Comparison of ENCODE assay signal across 1 cellular context in genomic region chr2:39150102-39150562, GRCh38.
TF ChIP-seq lines count a peak whose summit lies in the region.

No MANE protein-coding gene starts in this region.

TF ChIP-seq in K562, 482 proteins besides CTCF, POLR2A, EP300 and RAD21 (continued from another document and continues in another):
- TF ChIP-seq SREBF1 (IDR thresholded peaks at IDR 0.05; ENCODE audit: borderline replicate concordance, low read depth, low read length), result no peak
- TF ChIP-seq PCBP1 (IDR thresholded peaks at IDR 0.05; ENCODE audit: low read depth, low read length, poor library complexity, severe bottlenecking), result no peak
- peak; percentile 99 for TF ChIP-seq SMAD4 (CRISPR knock-in tag; conservative IDR thresholded peaks at IDR 0.05)
- TF ChIP-seq XRCC3 (IDR thresholded peaks at IDR 0.05), result no peak
- peak; percentile 96 for TF ChIP-seq BCL6 (CRISPR knock-in tag; IDR thresholded peaks at IDR 0.05)
- no peak for TF ChIP-seq ZBTB7A (IDR thresholded peaks at IDR 0.05; ENCODE audit: borderline replicate concordance, control insufficient read depth, low read depth, low read length)
- peak; percentile 97 for TF ChIP-seq ZNF197 (CRISPR knock-in tag; IDR thresholded peaks at IDR 0.05; ENCODE audit: low read depth)
- TF ChIP-seq RBM39 (optimal IDR thresholded peaks at IDR 0.05; ENCODE audit: low read depth, low read length), result no peak
- no peak for TF ChIP-seq HMGN3 (IDR thresholded peaks at IDR 0.05; ENCODE audit: borderline replicate concordance, extremely low read depth, insufficient read length, low read depth, low read length)
- TF ChIP-seq ZC3H4 (CRISPR knock-in tag; IDR thresholded peaks at IDR 0.05; ENCODE audit: borderline replicate concordance), result no peak
- peak; percentile 65; the same call in 1 of the 2 replicates for TF ChIP-seq ZNF324 (CRISPR knock-in tag; IDR thresholded peaks at IDR 0.05)
- peak; percentile 95 for TF ChIP-seq HIVEP1 (CRISPR knock-in tag; IDR thresholded peaks at IDR 0.05)
- TF ChIP-seq E2F5 (CRISPR knock-in tag; IDR thresholded peaks at IDR 0.05), result no peak
- TF ChIP-seq HDAC3 (IDR thresholded peaks at IDR 0.05; ENCODE audit: borderline replicate concordance, partially characterized antibody), result no peak
- peak; percentile 91 for TF ChIP-seq ZKSCAN8 (CRISPR knock-in tag; IDR thresholded peaks at IDR 0.05)
- TF ChIP-seq ZNF282 (CRISPR knock-in tag; IDR thresholded peaks at IDR 0.05), result no peak
- no peak for TF ChIP-seq HMBOX1 (IDR thresholded peaks at IDR 0.05)
- TF ChIP-seq ZNF146 (CRISPR knock-in tag; IDR thresholded peaks at IDR 0.05; ENCODE audit: unreplicated experiment), result no peak
- TF ChIP-seq CREBBP (IDR thresholded peaks at IDR 0.05; ENCODE audit: low read depth, low read length), result no peak
- no peak for TF ChIP-seq STAT5B (CRISPR knock-in tag; IDR thresholded peaks at IDR 0.05)
- no peak for TF ChIP-seq TAF15 (IDR thresholded peaks at IDR 0.05; ENCODE audit: low read depth, low read length)
- peak; percentile 11 for TF ChIP-seq MXD1 (CRISPR knock-in tag; IDR thresholded peaks at IDR 0.05; ENCODE audit: borderline replicate concordance, poor library complexity, severe bottlenecking)
- TF ChIP-seq NELFE (IDR thresholded peaks at IDR 0.05; ENCODE audit: insufficient read depth, insufficient read length), result no peak
- no peak for TF ChIP-seq ATF2 (CRISPR knock-in tag; IDR thresholded peaks at IDR 0.05)
- TF ChIP-seq ATF1 (CRISPR knock-in tag; IDR thresholded peaks at IDR 0.05), result no peak
- TF ChIP-seq ATF1 (tag; IDR thresholded peaks at IDR 0.05), result peak; percentile 73
- peak; percentile 38; the same call in 1 of the 2 replicates for TF ChIP-seq MYC (IDR thresholded peaks at IDR 0.05; ENCODE audit: low read depth, low read length)
- TF ChIP-seq MYC (CRISPR knock-in tag; IDR thresholded peaks at IDR 0.05; ENCODE audit: borderline replicate concordance, low read depth), result peak; percentile 81; the same call in 1 of the 2 replicates
- peak; percentile 87 for TF ChIP-seq ZNF398 (CRISPR knock-in tag; IDR thresholded peaks at IDR 0.05)
- TF ChIP-seq BRCA1 (IDR thresholded peaks at IDR 0.05), result no peak
- TF ChIP-seq BRCA1 (CRISPR knock-in tag; IDR thresholded peaks at IDR 0.05), result no peak
- peak; percentile 99 for TF ChIP-seq ZNF395 (CRISPR knock-in tag; IDR thresholded peaks at IDR 0.05)
- no peak for TF ChIP-seq TFAM (CRISPR knock-in tag; conservative IDR thresholded peaks at IDR 0.05)
- TF ChIP-seq NFXL1 (CRISPR knock-in tag; IDR thresholded peaks at IDR 0.05), result peak; percentile 96
- no peak for TF ChIP-seq NRF1 (conservative IDR thresholded peaks at IDR 0.05 in 1 of 2, IDR thresholded peaks at IDR 0.05 in 1 of 2)
- no peak for TF ChIP-seq PTBP1 (IDR thresholded peaks at IDR 0.05; ENCODE audit: low read depth, low read length)
- no peak for TF ChIP-seq ESRRA (IDR thresholded peaks at IDR 0.05; ENCODE audit: borderline replicate concordance, low read depth)
- peak; percentile 75; the same call in 1 of the 2 replicates for TF ChIP-seq MTF1 (CRISPR knock-in tag; IDR thresholded peaks at IDR 0.05; ENCODE audit: borderline replicate concordance)
- TF ChIP-seq ZBTB34 (CRISPR knock-in tag; IDR thresholded peaks at IDR 0.05), result peak; percentile 88; the same call in 1 of the 2 replicates
- TF ChIP-seq RREB1 (CRISPR knock-in tag; IDR thresholded peaks at IDR 0.05), result peak; percentile 99
- TF ChIP-seq FOXJ2 (tag; IDR thresholded peaks at IDR 0.05), result no peak
- TF ChIP-seq ZNF253 (CRISPR knock-in tag; conservative IDR thresholded peaks at IDR 0.05), result no peak
- no peak for TF ChIP-seq MCM5 (IDR thresholded peaks at IDR 0.05; ENCODE audit: low read depth)
- TF ChIP-seq PHF8 (IDR thresholded peaks at IDR 0.05; ENCODE audit: borderline replicate concordance, low read length), result no peak
- TF ChIP-seq ELK3 (CRISPR knock-in tag; IDR thresholded peaks at IDR 0.05), result peak; percentile 88; the same call in 1 of the 2 replicates
- TF ChIP-seq MYNN (IDR thresholded peaks at IDR 0.05), result no peak
- no peak for TF ChIP-seq MYNN (CRISPR knock-in tag; IDR thresholded peaks at IDR 0.05)
- TF ChIP-seq NFE2 (IDR thresholded peaks at IDR 0.05; ENCODE audit: low read depth), result no peak
- TF ChIP-seq CBX1 (IDR thresholded peaks at IDR 0.05; ENCODE audit: low read depth), result no peak
- peak; percentile 84 for TF ChIP-seq HINFP (tag; conservative IDR thresholded peaks at IDR 0.05; ENCODE audit: low read depth)
- TF ChIP-seq HNRNPLL (IDR thresholded peaks at IDR 0.05; ENCODE audit: low read depth, low read length, poor library complexity, severe bottlenecking), result no peak
- TF ChIP-seq LEF1 (IDR thresholded peaks at IDR 0.05), result peak; percentile 35; the same call in 1 of the 2 replicates
- no peak for TF ChIP-seq NR1H2 (CRISPR knock-in tag; IDR thresholded peaks at IDR 0.05)
- TF ChIP-seq ZNF384 (IDR thresholded peaks at IDR 0.05; ENCODE audit: low read depth, low read length), result no peak
